28 cellular contexts compared by ENCODE assay signal in genomic region chr20:45283529-45284065, GRCh38. TPM values are rescaled to one million over a fixed set of nuclear protein-coding genes. Genes with fewer than 3 reads are reported as not detected.
A peak's percentile ranks its signal among the peaks of the same experiment; 100 is the strongest.
DNase-seq lines count a peak whose midpoint lies in the region; ATAC-seq and TF ChIP-seq lines count a peak whose summit lies in the region.
"Had no signal": no experiment of that assay in that cellular context is flagged by ENCODE, and none has a peak within 500 bp of the region (broad histone marks: within the 10 kb centered on the region; RNA-seq: fewer than 3 reads in every experiment).

No MANE protein-coding gene starts in this region.

- H3K23ac ChIP-seq in neuronal stem cell (ENCODE audit: low read depth, low read length, poor library complexity): no peak overlapping the region

- DNase-seq in ELR (ENCODE audit: low read depth): peak; percentile 35
- DNase-seq in PC-3: peak; percentile 84
- DNase-seq in neuronal stem cell (ENCODE audit: low spot score): no peak
- DNase-seq in stimulated activated CD4-positive, alpha-beta T cell treated with anti-CD3 and anti-CD28 coated beads, Interleukin-4, amount 100 ng/mL, for 4 hours: no peak
- no peak for DNase-seq in uterus
- no peak for DNase-seq in GM13976 (ENCODE audit: low spot score)
- DNase-seq: activated CD4-positive, alpha-beta T cell treated with anti-CD3 and anti-CD28 coated beads, Interleukin-2, amount 10 ng/mL, durations not matched to agents 24 days and 14 days; activated naive CD4-positive, alpha-beta T cell treated with anti-CD3 and anti-CD28 coated beads for 36 hours; activated T-cell treated with anti-CD3 and anti-CD28 coated beads, Interleukin-2, amount 50 U/mL, for 72 hours; amniotic stem cell; CD4-positive, CD25-positive, alpha-beta regulatory T cell; colonic mucosa; Kasumi-1; NCI-H1048; NCI-H187; NCI-H524 treated with DMSO at 0.1 percent for 48 hours; stimulated activated CD4-positive, alpha-beta T cell treated with anti-CD3 and anti-CD28 coated beads, Interleukin-2, amount 100 ng/mL, for 24 hours had no signal

- BruUV-seq in PC-3 (replicated peaks; lab: Mats Ljungman, UMichigan): no TSS peak

- H3F3A ChIP-seq in PC-3 (ENCODE audit: low read length, unreplicated experiment): no peaks in the 10 kb centered on the region

- intact Hi-C loops in PC-3 (cut with micrococcal nuclease): no loop called here
- intact Hi-C loops in uterus (cut with DNase I; ENCODE audit: low total_unique reads): no loop called here

- H3K27ac ChIP-seq in PC-3 (ENCODE audit: low read length) (peak overlapping the region; percentile 40), esophagus (ENCODE audit: low read depth in 2 of 2, low read length in 1 of 2) (peak overlapping the region; percentile 68 to 91), neuronal stem cell (replicated peaks; ENCODE audit: low read length) (no peak overlapping the region), uterus (no peak overlapping the region)
- H3K27ac ChIP-seq: colonic mucosa, suprapubic skin, vagina, VCaP had no signal

- no peak overlapping the region for H2BK12ac ChIP-seq in neuronal stem cell (ENCODE audit: low read length)

- H2AK5ac ChIP-seq in neuronal stem cell (ENCODE audit: low read depth, low read length): no peak overlapping the region

- H3K79me1 ChIP-seq in neuronal stem cell (ENCODE audit: low read depth, low read length): no peaks in the 10 kb centered on the region

- CTCF ChIA-PET in PC-3 (lab: Charles Lee): interaction anchor here (1.2 kb wide), 1 partner anchor 10 kb away, joined by 6 read pairs; no protein-coding TSS in a partner anchor

- H3K4me2 ChIP-seq in PC-3 (ENCODE audit: low read length): peak overlapping the region; percentile 50
- H3K4me2 ChIP-seq in neuronal stem cell (ENCODE audit: insufficient read depth, low read length, poor library complexity, severe bottlenecking): no peak overlapping the region
- H3K4me2 ChIP-seq: smooth muscle cell had no signal

- H4K8ac ChIP-seq in neuronal stem cell (ENCODE audit: low read depth, low read length): no peak overlapping the region

- H3K18ac ChIP-seq in neuronal stem cell (ENCODE audit: low read length): no peak overlapping the region

- H2BK5ac ChIP-seq in neuronal stem cell (ENCODE audit: low read length): no peak overlapping the region

- H2AFZ ChIP-seq in PC-3 (ENCODE audit: low read length) (peak overlapping the region; percentile 16; the same call in 1 of the 2 replicates), neuronal stem cell (ENCODE audit: low read length) (no peak overlapping the region)

- H3K4me1 ChIP-seq in PC-3 (ENCODE audit: insufficient read depth, low read length) (peaks cover 16% of the 10 kb centered on the region), esophagus (ENCODE audit: control insufficient read depth in 2 of 2, insufficient read depth in 2 of 2, low read length in 1 of 2) (peaks cover 0 to 10% of the 10 kb centered on the region in 2 donors), neuronal stem cell (ENCODE audit: control insufficient read depth in 2 of 2, insufficient read depth in 1 of 2, low read depth in 1 of 2, low read length in 2 of 2) (no peaks in the 10 kb centered on the region), uterus (no peaks in the 10 kb centered on the region)
- H3K4me1 ChIP-seq: colonic mucosa, vagina had no signal

- 35 to 45% methylated on average over 4 of the region's 4 CpGs for WGBS in esophagus, 2 donors
- WGBS in neuronal stem cell (ENCODE audit: extremely low coverage in 2 of 2, insufficient read length in 2 of 2, insufficient replicate concordance in 1 of 2), 2 donors: no CpG with 5 or more reads among the region's 4 CpGs

- no peaks in the 10 kb centered on the region for H3K79me2 ChIP-seq in PC-3 (ENCODE audit: low read length)

- peak; percentile 89 for ATAC-seq in PC-3
- no peak for ATAC-seq in GM21576 (IDR thresholded peaks at IDR 0.05; ENCODE audit: unreplicated experiment)
- ATAC-seq: activated T-cell treated with anti-CD3 and anti-CD28 coated beads, Interleukin-2, amount 50 U/mL, for 72 hours; stimulated activated memory B cell treated with anti-CD40 and anti-IgM and Interleukin-4, amounts not matched to agents 10 μg/mL and 1 μg/mL and 100 μg/mL, for 72 hours had no signal

- no peak overlapping the region for H3K9ac ChIP-seq in PC-3 (ENCODE audit: low read length)
- H3K9ac ChIP-seq in neuronal stem cell (ENCODE audit: low read depth, low read length, poor library complexity): peak overlapping the region; percentile 45

- no peaks in the 10 kb centered on the region for H3K36me3 ChIP-seq in PC-3 (ENCODE audit: low read depth, low read length)
- no peaks in the 10 kb centered on the region for H3K36me3 ChIP-seq in esophagus (ENCODE audit: control insufficient read depth in 2 of 2, insufficient read depth in 2 of 2, low read length in 1 of 2)
- H3K36me3 ChIP-seq in neuronal stem cell (replicated peaks in 1 of 2; ENCODE audit: control insufficient read depth in 2 of 2, insufficient read depth in 2 of 2, low read length in 2 of 2): no peaks in the 10 kb centered on the region
- no peaks in the 10 kb centered on the region for H3K36me3 ChIP-seq in uterus
- H3K36me3 ChIP-seq: colonic mucosa, suprapubic skin, vagina had no signal

- H3K14ac ChIP-seq in neuronal stem cell (ENCODE audit: low read length): no peak overlapping the region

- no peaks in the 10 kb centered on the region for H3K9me2 ChIP-seq in PC-3 (replicated peaks; ENCODE audit: low read length)

- TF ChIP-seq CTCF in PC-3 (conservative IDR thresholded peaks at IDR 0.05; ENCODE audit: low read depth, low read length) (no peak), uterus (IDR thresholded peaks at IDR 0.05) (no peak), GM13976 (IDR thresholded peaks at IDR 0.05; ENCODE audit: borderline replicate concordance, control extremely low read depth, extremely low read depth, insufficient read depth, missing control alignments) (no peak)

- no peak overlapping the region for H3K4me3 ChIP-seq in PC-3 (ENCODE audit: low read length)
- no peak overlapping the region for H3K4me3 ChIP-seq in esophagus (ENCODE audit: low read depth in 1 of 2, low read length in 2 of 2)
- no peak overlapping the region for H3K4me3 ChIP-seq in neuronal stem cell (ENCODE audit: low read length in 2 of 2)
- no peak overlapping the region for H3K4me3 ChIP-seq in uterus
- H3K4me3 ChIP-seq: colonic mucosa, smooth muscle cell, suprapubic skin, vagina had no signal

- H2BK120ac ChIP-seq in neuronal stem cell (ENCODE audit: low read depth, low read length): no peak overlapping the region

- POLR2A ChIA-PET in PC-3 (lab: Charles Lee; ENCODE audit: unreplicated experiment): no interaction called here

- in situ Hi-C loops in GM13976 (cut with MboI; ENCODE audit: low sequenced_read_pairs, unreplicated experiment): no loop called here

- no peaks in the 10 kb centered on the region for H4K20me1 ChIP-seq in PC-3 (ENCODE audit: low read length)

- H3K4ac ChIP-seq in neuronal stem cell (ENCODE audit: low read length): no peak overlapping the region

- H3K27me3 ChIP-seq in PC-3 (ENCODE audit: low read length): no peaks in the 10 kb centered on the region
- H3K27me3 ChIP-seq in esophagus (ENCODE audit: control insufficient read depth in 1 of 2, insufficient read depth in 2 of 2, low read length in 2 of 2): no peaks in the 10 kb centered on the region
- H3K27me3 ChIP-seq in neuronal stem cell (ENCODE audit: control insufficient read depth in 3 of 3, insufficient read depth in 3 of 3, low read depth in 1 of 3, low read length in 3 of 3): peaks cover 0 to 20% (median 0%) of the 10 kb centered on the region in 3 experiments
- H3K27me3 ChIP-seq in uterus: no peaks in the 10 kb centered on the region
- H3K27me3 ChIP-seq: colonic mucosa, suprapubic skin, vagina had no signal

- no peak overlapping the region for H4K91ac ChIP-seq in neuronal stem cell (ENCODE audit: low read depth, low read length, poor library complexity)

- H2BK15ac ChIP-seq in neuronal stem cell (ENCODE audit: low read length): no peak overlapping the region

- H3K9me3 ChIP-seq in PC-3 (ENCODE audit: low read length) (no peaks in the 10 kb centered on the region), esophagus (ENCODE audit: control insufficient read depth in 2 of 2, insufficient read depth in 1 of 2, low read depth in 1 of 2, low read length in 1 of 2) (peaks cover 0 to 2% of the 10 kb centered on the region in 2 donors), neuronal stem cell (replicated peaks in 1 of 2; ENCODE audit: control insufficient read depth in 2 of 2, insufficient read depth in 1 of 2, low read depth in 1 of 2, low read length in 2 of 2) (no peaks in the 10 kb centered on the region), uterus (no peaks in the 10 kb centered on the region)
- H3K9me3 ChIP-seq: colonic mucosa, suprapubic skin, vagina had no signal

- no peak for TF ChIP-seq POLR2A in uterus (IDR thresholded peaks at IDR 0.05)

RNA-seq across cellular contexts. Expression of gene RBPJL, which starts 23.0 kb away (rescaled TPM):
- total RNA-seq in PC-3 (2014; rRNA removed) (not detected in 2 replicates), uterus (not detected)
- under 1 TPM; 0.04 TPM for polyA plus RNA-seq in esophagus
- polyA plus RNA-seq in neuronal stem cell (2013, experiment 1 of 2): not detected
- polyA plus RNA-seq in neuronal stem cell (2013, experiment 2 of 2): 0.04 TPM
- total RNA-seq: activated CD4-positive, alpha-beta T cell treated with anti-CD3 and anti-CD28 coated beads, Interleukin-2, amount 10 ng/mL, durations not matched to agents 24 days and 14 days; activated naive CD4-positive, alpha-beta T cell treated with anti-CD3 and anti-CD28 coated beads for 36 hours; activated T-cell treated with anti-CD3 and anti-CD28 coated beads, Interleukin-2, amount 50 U/mL, for 72 hours; CD4-positive, CD25-positive, alpha-beta regulatory T cell; kidney epithelial cell; lung microvascular endothelial cell; renal cortical epithelial cell; smooth muscle cell; suprapubic skin; vagina had no signal
- polyA plus RNA-seq: AG04450; CD4-positive, CD25-positive, alpha-beta regulatory T cell; smooth muscle cell had no signal

RNA-seq across cellular contexts. Expression of gene MATN4, which starts 24.5 kb away (rescaled TPM):
- total RNA-seq in PC-3 (2014; rRNA removed): 0.33 TPM in 1 of 2 replicates, not detected in the other
- under 1 TPM; 0.08 TPM for polyA plus RNA-seq in esophagus
- 0.11 TPM for polyA plus RNA-seq in neuronal stem cell (2013, experiment 1 of 2)
- 0.18 TPM for polyA plus RNA-seq in neuronal stem cell (2013, experiment 2 of 2)
- 1 to 10 TPM in 1 of 4 donors, not detected in 3; 5.6 TPM for total RNA-seq in uterus
- total RNA-seq: CD4-positive, CD25-positive, alpha-beta regulatory T cell; kidney epithelial cell; lung microvascular endothelial cell; renal cortical epithelial cell; smooth muscle cell; vagina had no signal
- polyA plus RNA-seq: AG04450, smooth muscle cell had no signal

RNA-seq across cellular contexts. Expression of gene SLPI, which starts 29.2 kb away (rescaled TPM):
- total RNA-seq in PC-3 (2014; rRNA removed): 186 and 207 TPM in 2 replicates
- polyA plus RNA-seq in esophagus: 1,000 to 10,000 TPM; 1,481 to 1,882 TPM
- polyA plus RNA-seq in neuronal stem cell (2013, experiment 1 of 2): not detected
- polyA plus RNA-seq in neuronal stem cell (2013, experiment 2 of 2): not detected
- 10 to 100 TPM in 3 of 4 donors, 1 to 10 TPM in 1; 1.0 to 57.4 (median 20.9) TPM for total RNA-seq in uterus
- total RNA-seq: activated CD4-positive, alpha-beta T cell treated with anti-CD3 and anti-CD28 coated beads, Interleukin-2, amount 10 ng/mL, durations not matched to agents 24 days and 14 days; activated naive CD4-positive, alpha-beta T cell treated with anti-CD3 and anti-CD28 coated beads for 36 hours; activated T-cell treated with anti-CD3 and anti-CD28 coated beads, Interleukin-2, amount 50 U/mL, for 72 hours; CD4-positive, CD25-positive, alpha-beta regulatory T cell had no signal
- polyA plus RNA-seq: AG04450; CD4-positive, CD25-positive, alpha-beta regulatory T cell had no signal

Comparison
In these comparisons a context has a peak if more than half of its experiments do, and no peak if none do; other contexts are left out.
1. DNase-seq: peak in ELR (single experiment) and PC-3 (single experiment); none in neuronal stem cell (single experiment), stimulated activated CD4-positive, alpha-beta T cell treated with anti-CD3 and anti-CD28 coated beads, Interleukin-4, amount 100 ng/mL, for 4 hours (0 of 2), uterus (0 of 2) and GM13976 (single experiment).
2. H3K27ac ChIP-seq: peak in PC-3 (single experiment) and esophagus (2 of 2); none in neuronal stem cell (single experiment) and uterus (0 of 2).